1 cellular context compared by ENCODE assay signal in the genomic region with DNA sequence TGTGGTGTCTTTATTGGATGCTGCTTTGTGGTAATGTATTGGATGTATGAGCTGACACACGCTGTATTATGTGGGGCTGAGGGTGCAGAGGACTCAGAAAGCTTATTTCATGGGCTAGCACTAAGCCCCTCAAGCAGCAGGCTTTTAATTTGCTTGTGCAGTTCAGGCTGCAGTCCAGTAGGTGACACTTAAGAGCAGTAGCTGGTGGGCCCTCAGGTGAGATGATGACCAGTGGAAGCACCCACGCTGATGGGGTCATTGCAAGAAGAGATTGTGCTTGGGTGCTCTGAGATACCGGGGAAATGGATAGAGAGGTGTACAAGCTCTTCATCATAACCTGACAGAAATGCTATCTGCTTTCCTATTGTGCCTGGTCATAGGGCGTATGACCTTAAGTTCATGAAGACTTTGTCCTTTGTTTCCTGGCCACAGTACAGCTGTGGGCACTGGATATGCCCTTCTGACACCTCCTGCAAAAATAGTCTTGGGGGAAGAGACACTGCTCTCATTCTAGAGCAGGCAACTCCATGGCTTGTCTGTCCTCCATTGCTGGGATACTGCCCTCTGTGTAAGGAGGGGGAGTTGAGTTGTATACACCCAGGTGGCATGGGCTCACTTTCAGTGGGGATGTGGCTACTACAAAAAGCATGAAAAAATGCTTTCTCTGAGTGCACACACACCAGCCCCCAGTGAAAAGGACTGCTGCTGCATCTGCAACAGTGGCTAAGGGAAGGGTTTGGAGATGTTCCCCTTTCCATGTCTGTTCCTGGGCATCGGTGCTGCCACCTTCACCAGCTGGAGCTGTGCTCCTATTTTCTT.
TF ChIP-seq lines count a peak whose summit lies in the region.

No MANE protein-coding gene starts in this region.

TF ChIP-seq in Ishikawa, 13 proteins besides CTCF, POLR2A, EP300 and RAD21 (continued from another document):
- TF ChIP-seq, protein P1, sequence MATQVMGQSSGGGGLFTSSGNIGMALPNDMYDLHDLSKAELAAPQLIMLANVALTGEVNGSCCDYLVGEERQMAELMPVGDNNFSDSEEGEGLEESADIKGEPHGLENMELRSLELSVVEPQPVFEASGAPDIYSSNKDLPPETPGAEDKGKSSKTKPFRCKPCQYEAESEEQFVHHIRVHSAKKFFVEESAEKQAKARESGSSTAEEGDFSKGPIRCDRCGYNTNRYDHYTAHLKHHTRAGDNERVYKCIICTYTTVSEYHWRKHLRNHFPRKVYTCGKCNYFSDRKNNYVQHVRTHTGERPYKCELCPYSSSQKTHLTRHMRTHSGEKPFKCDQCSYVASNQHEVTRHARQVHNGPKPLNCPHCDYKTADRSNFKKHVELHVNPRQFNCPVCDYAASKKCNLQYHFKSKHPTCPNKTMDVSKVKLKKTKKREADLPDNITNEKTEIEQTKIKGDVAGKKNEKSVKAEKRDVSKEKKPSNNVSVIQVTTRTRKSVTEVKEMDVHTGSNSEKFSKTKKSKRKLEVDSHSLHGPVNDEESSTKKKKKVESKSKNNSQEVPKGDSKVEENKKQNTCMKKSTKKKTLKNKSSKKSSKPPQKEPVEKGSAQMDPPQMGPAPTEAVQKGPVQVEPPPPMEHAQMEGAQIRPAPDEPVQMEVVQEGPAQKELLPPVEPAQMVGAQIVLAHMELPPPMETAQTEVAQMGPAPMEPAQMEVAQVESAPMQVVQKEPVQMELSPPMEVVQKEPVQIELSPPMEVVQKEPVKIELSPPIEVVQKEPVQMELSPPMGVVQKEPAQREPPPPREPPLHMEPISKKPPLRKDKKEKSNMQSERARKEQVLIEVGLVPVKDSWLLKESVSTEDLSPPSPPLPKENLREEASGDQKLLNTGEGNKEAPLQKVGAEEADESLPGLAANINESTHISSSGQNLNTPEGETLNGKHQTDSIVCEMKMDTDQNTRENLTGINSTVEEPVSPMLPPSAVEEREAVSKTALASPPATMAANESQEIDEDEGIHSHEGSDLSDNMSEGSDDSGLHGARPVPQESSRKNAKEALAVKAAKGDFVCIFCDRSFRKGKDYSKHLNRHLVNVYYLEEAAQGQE (IDR thresholded peaks at IDR 0.05; ENCODE audit: low read depth), result no peak
- no peak for TF ChIP-seq ZBTB7A (IDR thresholded peaks at IDR 0.05; ENCODE audit: low read depth)
- TF ChIP-seq TAF1 (IDR thresholded peaks at IDR 0.05; ENCODE audit: low read depth), result no peak
- TF ChIP-seq, protein P2, sequence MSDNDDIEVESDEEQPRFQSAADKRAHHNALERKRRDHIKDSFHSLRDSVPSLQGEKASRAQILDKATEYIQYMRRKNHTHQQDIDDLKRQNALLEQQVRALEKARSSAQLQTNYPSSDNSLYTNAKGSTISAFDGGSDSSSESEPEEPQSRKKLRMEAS (IDR thresholded peaks at IDR 0.05), result no peak
- TF ChIP-seq EGR1 (IDR thresholded peaks at IDR 0.05), result no peak
- TF ChIP-seq CEBPB (IDR thresholded peaks at IDR 0.05), result no peak
